ENCODE assay signal across 20 cellular contexts in genomic region chr16:11191665-11192064, GRCh38.
DNase-seq lines count a peak whose midpoint lies in the region; ATAC-seq and TF ChIP-seq lines count a peak whose summit lies in the region.
"Had no signal": no experiment of that assay in that cellular context is flagged by ENCODE, and none has a peak within 500 bp of the region (broad histone marks: within the 10 kb centered on the region; RNA-seq: fewer than 3 reads in every experiment).

No MANE protein-coding gene starts in this region.

- intact Hi-C loops in activated CD8-positive, alpha-beta T cell treated with anti-CD3 and anti-CD28 coated beads for 36 hours (cut with micrococcal nuclease) = no loop called here

- no peak for ATAC-seq in activated CD8-positive, alpha-beta T cell treated with anti-CD3 and anti-CD28 coated beads, Interleukin-2, amount 10 ng/mL, durations not matched to agents 7 days and 5 days
- no peak for ATAC-seq in activated CD8-positive, alpha-beta T cell treated with anti-CD3 and anti-CD28 coated beads for 36 hours
- ATAC-seq in activated T-helper 17 cell treated with anti-CD3 and anti-CD28 coated beads, Interleukin-2, amount 50 U/mL, for 72 hours (replicated peaks) = no peak
- no peak for ATAC-seq in stimulated activated effector memory CD8-positive, alpha-beta T cell treated with anti-CD3 and anti-CD28 coated beads, Interleukin-12 subunit alpha, Interleukin-12 subunit beta, amount 100 ng/mL, for 72 hours
- ATAC-seq in HG03565 (IDR thresholded peaks at IDR 0.05; ENCODE audit: unreplicated experiment) = no peak
- ATAC-seq: A549, GM12878 had no signal

- CTCF ChIA-PET in activated CD8-positive, alpha-beta T cell treated with anti-CD3 and anti-CD28 coated beads, Interleukin-2, amount 10 ng/mL, durations not matched to agents 7 days and 5 days (lab: Charles Lee) = interaction anchor here (0.6 to 2.4 kb wide), 4 partner anchors 12 to 781 kb away, joined by 3 to 10 read pairs (median 3); partner anchors contain the start of gene SOCS1
- CTCF ChIA-PET in activated CD8-positive, alpha-beta T cell treated with anti-CD3 and anti-CD28 coated beads for 36 hours (lab: Charles Lee) = interaction anchor here (1.4 to 2.0 kb wide), 2 partner anchors 64 to 228 kb away, joined by 4 read pairs; partner anchors contain the start of gene SOCS1
- CTCF ChIA-PET in HEK293 (lab: Yijun Ruan, JAX) = interaction anchor here (0.5 to 1.2 kb wide), 4 partner anchors 25 to 283 kb away, joined by 3 read pairs; no protein-coding TSS in a partner anchor

- no peaks in the 10 kb centered on the region for H3K27me3 Mint-ChIP-seq in activated CD8-positive, alpha-beta T cell treated with anti-CD3 and anti-CD28 coated beads, Interleukin-2, amount 10 ng/mL, durations not matched to agents 7 days and 5 days (ENCODE audit: low read depth)
- H3K27me3 Mint-ChIP-seq in activated CD8-positive, alpha-beta T cell treated with anti-CD3 and anti-CD28 coated beads for 36 hours = no peaks in the 10 kb centered on the region
- H3K27me3 Mint-ChIP-seq in activated T-helper 17 cell treated with anti-CD3 and anti-CD28 coated beads, Interleukin-2, amount 50 U/mL, for 72 hours = no peaks in the 10 kb centered on the region

- no peak overlapping the region for H3K27ac ChIP-seq in HEK293 (ENCODE audit: extremely low read depth, low read depth, low read length)
- H3K27ac ChIP-seq: A549; BLaER1 treated with 17β-estradiol and CSF1 and Interleukin-3, amounts not matched to agents 10 nM and 100 nM had no signal

- H3K4me1 Mint-ChIP-seq in activated CD8-positive, alpha-beta T cell treated with anti-CD3 and anti-CD28 coated beads, Interleukin-2, amount 10 ng/mL, durations not matched to agents 7 days and 5 days (ENCODE audit: low read depth) = peaks cover 61% of the 10 kb centered on the region
- H3K4me1 Mint-ChIP-seq in activated CD8-positive, alpha-beta T cell treated with anti-CD3 and anti-CD28 coated beads for 36 hours (ENCODE audit: low read depth) = peaks cover 19% of the 10 kb centered on the region
- H3K4me1 Mint-ChIP-seq in activated T-helper 17 cell treated with anti-CD3 and anti-CD28 coated beads, Interleukin-2, amount 50 U/mL, for 72 hours = peaks cover 13% of the 10 kb centered on the region
- peaks cover 34% of the 10 kb centered on the region for H3K4me1 Mint-ChIP-seq in stimulated activated effector memory CD8-positive, alpha-beta T cell treated with anti-CD3 and anti-CD28 coated beads, Interleukin-12 subunit alpha, Interleukin-12 subunit beta, amount 100 ng/mL, for 72 hours

- H3K27ac Mint-ChIP-seq in activated CD8-positive, alpha-beta T cell treated with anti-CD3 and anti-CD28 coated beads, Interleukin-2, amount 10 ng/mL, durations not matched to agents 7 days and 5 days = peak overlapping the region; percentile 74
- no peak overlapping the region for H3K27ac Mint-ChIP-seq in activated CD8-positive, alpha-beta T cell treated with anti-CD3 and anti-CD28 coated beads for 36 hours
- peak overlapping the region; percentile 60 for H3K27ac Mint-ChIP-seq in activated T-helper 17 cell treated with anti-CD3 and anti-CD28 coated beads, Interleukin-2, amount 50 U/mL, for 72 hours
- peak overlapping the region; percentile 81 for H3K27ac Mint-ChIP-seq in stimulated activated effector memory CD8-positive, alpha-beta T cell treated with anti-CD3 and anti-CD28 coated beads, Interleukin-12 subunit alpha, Interleukin-12 subunit beta, amount 100 ng/mL, for 72 hours
- H3K27ac Mint-ChIP-seq: HFFc6 had no signal

- peaks cover 3% of the 10 kb centered on the region for H3K36me3 Mint-ChIP-seq in activated CD8-positive, alpha-beta T cell treated with anti-CD3 and anti-CD28 coated beads, Interleukin-2, amount 10 ng/mL, durations not matched to agents 7 days and 5 days (ENCODE audit: low read depth)
- no peaks in the 10 kb centered on the region for H3K36me3 Mint-ChIP-seq in activated CD8-positive, alpha-beta T cell treated with anti-CD3 and anti-CD28 coated beads for 36 hours (ENCODE audit: low read depth)
- H3K36me3 Mint-ChIP-seq in activated T-helper 17 cell treated with anti-CD3 and anti-CD28 coated beads, Interleukin-2, amount 50 U/mL, for 72 hours (ENCODE audit: low read depth) = no peaks in the 10 kb centered on the region
- H3K36me3 Mint-ChIP-seq in stimulated activated effector memory CD8-positive, alpha-beta T cell treated with anti-CD3 and anti-CD28 coated beads, Interleukin-12 subunit alpha, Interleukin-12 subunit beta, amount 100 ng/mL, for 72 hours = peaks cover 5% of the 10 kb centered on the region

- no peak for TF ChIP-seq CTCF in activated CD8-positive, alpha-beta T cell treated with anti-CD3 and anti-CD28 coated beads for 36 hours (IDR thresholded peaks at IDR 0.05)
- no peak for TF ChIP-seq CTCF in HEK293 (tag by site-specific recombination; IDR thresholded peaks at IDR 0.05)

- no peak overlapping the region for H3K4me3 ChIP-seq in HEK293 (ENCODE audit: low read depth, low read length)
- H3K4me3 ChIP-seq: A549; BLaER1 treated with 17β-estradiol and CSF1 and Interleukin-3, amounts not matched to agents 10 nM and 100 nM; GM12878 had no signal

- DNase-seq in activated CD8-positive, alpha-beta T cell treated with anti-CD3 and anti-CD28 coated beads, Interleukin-2, amount 10 ng/mL, durations not matched to agents 7 days and 5 days = no peak
- DNase-seq in activated CD8-positive, alpha-beta T cell treated with anti-CD3 and anti-CD28 coated beads for 36 hours = no peak
- no peak for DNase-seq in stimulated activated effector memory CD8-positive, alpha-beta T cell treated with anti-CD3 and anti-CD28 coated beads, Interleukin-12 subunit alpha, Interleukin-12 subunit beta, amount 100 ng/mL, for 72 hours (ENCODE audit: low spot score in 2 of 2)
- DNase-seq in activated naive CD4-positive, alpha-beta T cell treated with Interleukin-2 at 50 U/mL for 16 hours = no peak
- no peak for DNase-seq in SK-N-DZ (ENCODE audit: low spot score)
- DNase-seq: CD8-positive, alpha-beta memory T cell; DND-41; GDM1; GOT3; HFFc6; NCI-H1105 treated with DMSO at 0.1 percent for 48 hours; NCI-H187 treated with DMSO at 0.1 percent for 48 hours; NCI-H69; SHP77 treated with DMSO at 0.1 percent for 48 hours had no signal

- no peaks in the 10 kb centered on the region for H3K9me3 Mint-ChIP-seq in activated CD8-positive, alpha-beta T cell treated with anti-CD3 and anti-CD28 coated beads, Interleukin-2, amount 10 ng/mL, durations not matched to agents 7 days and 5 days (ENCODE audit: insufficient read depth)
- no peaks in the 10 kb centered on the region for H3K9me3 Mint-ChIP-seq in activated CD8-positive, alpha-beta T cell treated with anti-CD3 and anti-CD28 coated beads for 36 hours
- no peaks in the 10 kb centered on the region for H3K9me3 Mint-ChIP-seq in activated T-helper 17 cell treated with anti-CD3 and anti-CD28 coated beads, Interleukin-2, amount 50 U/mL, for 72 hours
- H3K9me3 Mint-ChIP-seq in stimulated activated effector memory CD8-positive, alpha-beta T cell treated with anti-CD3 and anti-CD28 coated beads, Interleukin-12 subunit alpha, Interleukin-12 subunit beta, amount 100 ng/mL, for 72 hours = no peaks in the 10 kb centered on the region
- H3K9me3 Mint-ChIP-seq: CD8-positive, alpha-beta memory T cell had no signal

- no peak overlapping the region for H3K4me3 Mint-ChIP-seq in activated CD8-positive, alpha-beta T cell treated with anti-CD3 and anti-CD28 coated beads, Interleukin-2, amount 10 ng/mL, durations not matched to agents 7 days and 5 days
- no peak overlapping the region for H3K4me3 Mint-ChIP-seq in activated CD8-positive, alpha-beta T cell treated with anti-CD3 and anti-CD28 coated beads for 36 hours
- H3K4me3 Mint-ChIP-seq in activated T-helper 17 cell treated with anti-CD3 and anti-CD28 coated beads, Interleukin-2, amount 50 U/mL, for 72 hours = no peak overlapping the region
- H3K4me3 Mint-ChIP-seq in stimulated activated effector memory CD8-positive, alpha-beta T cell treated with anti-CD3 and anti-CD28 coated beads, Interleukin-12 subunit alpha, Interleukin-12 subunit beta, amount 100 ng/mL, for 72 hours = no peak overlapping the region
- H3K4me3 Mint-ChIP-seq: CD8-positive, alpha-beta memory T cell; HFFc6 had no signal

- H3K9me3 ChIP-seq in HEK293 (ENCODE audit: control insufficient read depth, insufficient read depth, low read depth, low read length) = no peaks in the 10 kb centered on the region
- H3K9me3 ChIP-seq: A549; BLaER1 treated with 17β-estradiol and CSF1 and Interleukin-3, amounts not matched to agents 10 nM and 100 nM had no signal

- H3K4me1 ChIP-seq in HEK293 (ENCODE audit: control insufficient read depth, insufficient read depth, low read length) = no peaks in the 10 kb centered on the region

- no peaks in the 10 kb centered on the region for H3K36me3 ChIP-seq in HEK293 (ENCODE audit: control insufficient read depth in 2 of 2, insufficient read depth in 1 of 2, low read length in 2 of 2)
- H3K36me3 ChIP-seq: BLaER1 treated with 17β-estradiol and CSF1 and Interleukin-3, amounts not matched to agents 10 nM and 100 nM had no signal

- POLR2A ChIA-PET in activated CD8-positive, alpha-beta T cell treated with anti-CD3 and anti-CD28 coated beads, Interleukin-2, amount 10 ng/mL, durations not matched to agents 7 days and 5 days (lab: Charles Lee) = no interaction called here
- POLR2A ChIA-PET in activated CD8-positive, alpha-beta T cell treated with anti-CD3 and anti-CD28 coated beads for 36 hours (lab: Charles Lee) = interaction anchor here (1.1 to 1.2 kb wide), 2 partner anchors 16 to 60 kb away, joined by 3 to 5 read pairs; no protein-coding TSS in a partner anchor
- POLR2A ChIA-PET in HEK293 (lab: Yijun Ruan, JAX) = no interaction called here

TF ChIP-seq in HEK293, 187 proteins besides CTCF, POLR2A, EP300 and RAD21 (continues in another document):
- no peak for TF ChIP-seq ZNF530 (tag by site-specific recombination; IDR thresholded peaks at IDR 0.05; ENCODE audit: low read depth)
- TF ChIP-seq ZNF664 (tag by site-specific recombination; IDR thresholded peaks at IDR 0.05) = peak; percentile 64; the same call in 1 of the 2 replicates
- no peak for TF ChIP-seq ZBTB26 (tag by site-specific recombination; optimal IDR thresholded peaks at IDR 0.05)
- no peak for TF ChIP-seq KLF16 (tag by site-specific recombination; IDR thresholded peaks at IDR 0.05)
- TF ChIP-seq ZSCAN16 (tag by site-specific recombination; IDR thresholded peaks at IDR 0.05) = 0 out of 2 replicates have a peak, but pooled peaks have one; percentile 52
